Comparison of ENCODE assay signal across 8 cellular contexts in the genomic region with DNA sequence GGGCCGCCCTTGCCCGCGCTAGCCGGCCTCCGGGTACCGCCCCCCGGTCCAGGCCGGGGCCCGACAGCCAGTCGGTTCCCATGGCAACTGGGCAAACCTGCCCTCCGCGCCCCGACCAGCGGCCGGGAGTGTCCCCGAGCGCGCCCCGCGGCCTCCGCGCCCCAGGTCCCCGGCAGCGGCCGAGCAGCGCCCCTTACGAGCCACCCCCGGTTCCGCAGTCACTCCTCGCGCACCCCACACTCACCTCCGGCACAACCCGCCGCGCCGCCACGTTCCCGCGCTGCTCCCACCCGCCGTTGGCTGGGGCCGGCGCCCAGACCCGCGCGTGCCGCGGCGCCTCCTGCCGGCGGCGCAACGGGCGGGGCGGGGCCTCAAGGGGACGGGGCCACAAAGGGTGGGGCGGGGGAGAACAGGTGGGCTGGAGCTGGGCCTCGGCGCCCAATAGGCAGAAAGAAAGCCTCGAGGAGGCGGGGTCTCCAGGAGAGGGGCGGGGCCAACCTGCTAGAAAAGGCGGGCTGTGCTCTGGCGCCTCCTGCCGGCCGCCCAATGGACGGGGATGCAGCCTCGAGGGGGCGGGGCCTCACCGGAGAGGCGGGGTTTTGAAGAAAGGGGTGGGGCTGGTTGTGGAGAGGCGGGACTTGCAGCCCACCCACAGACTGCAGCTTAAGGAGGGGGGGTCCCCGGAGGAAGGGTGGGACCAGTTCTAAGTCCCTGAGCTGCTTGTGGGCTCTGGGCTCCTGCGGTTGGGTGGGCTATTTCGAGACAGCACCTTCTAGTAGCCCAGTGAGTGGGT. TPM values are rescaled to one million over a fixed set of nuclear protein-coding genes. Genes with fewer than 3 reads are reported as not detected.
DNase-seq lines count a peak whose midpoint lies in the region; ATAC-seq lines count a peak whose summit lies in the region.

A gene with protein sequence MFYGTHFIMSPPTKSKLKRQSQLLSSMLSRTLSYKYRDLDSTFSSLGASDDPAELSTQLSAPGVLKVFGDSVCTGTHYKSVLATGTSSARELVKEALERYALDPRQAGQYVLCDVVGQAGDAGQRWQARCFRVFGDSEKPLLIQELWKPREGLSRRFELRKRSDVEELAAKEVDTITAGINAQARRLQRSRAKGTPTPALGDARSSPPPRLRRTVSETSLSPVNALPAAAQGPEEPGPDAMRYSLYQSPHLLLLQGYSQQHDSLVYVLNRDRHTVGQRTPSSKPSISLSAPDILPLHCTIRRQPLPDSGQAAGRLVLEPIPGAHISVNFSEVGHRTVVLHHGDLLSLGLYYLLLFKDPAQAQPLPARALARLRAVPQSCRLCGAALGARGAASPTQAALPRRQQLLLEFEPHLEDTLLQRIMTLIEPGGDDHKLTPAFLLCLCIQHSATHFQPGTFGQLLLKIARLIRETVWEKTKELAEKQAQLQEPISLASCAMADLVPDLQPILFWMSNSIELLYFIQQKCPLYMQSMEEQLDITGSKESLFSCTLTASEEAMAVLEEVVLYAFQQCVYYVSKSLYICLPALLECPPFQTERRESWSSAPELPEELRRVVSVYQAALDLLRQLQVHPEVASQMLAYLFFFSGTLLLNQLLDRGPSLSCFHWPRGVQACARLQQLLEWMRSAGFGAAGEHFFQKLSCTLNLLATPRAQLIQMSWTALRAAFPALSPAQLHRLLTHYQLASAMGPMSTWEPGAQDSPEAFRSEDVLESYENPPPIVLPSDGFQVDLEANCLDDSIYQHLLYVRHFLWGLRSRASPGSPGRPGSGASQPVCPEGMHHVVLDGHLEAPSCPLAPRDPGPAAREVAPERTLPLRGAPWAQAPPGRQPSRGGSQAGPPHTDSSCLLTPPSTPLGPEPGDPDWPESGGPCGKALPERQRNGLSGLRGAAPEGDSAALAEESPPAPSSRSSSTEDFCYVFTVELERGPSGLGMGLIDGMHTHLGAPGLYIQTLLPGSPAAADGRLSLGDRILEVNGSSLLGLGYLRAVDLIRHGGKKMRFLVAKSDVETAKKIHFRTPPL (minus strand): TSS at position 365 of the 793 bp plus-strand sequence. CDS start 5,577 bp downstream, outside the sequence.

- H3K4me3 ChIP-seq in GM08714 (ENCODE audit: low read length): peak within 1 kb of the TSS; percentile 29; the same call in 1 of the 2 replicates

- DNase-seq in NCI-H2227 treated with DMSO at 0.1 percent for 48 hours (lab: John Stamatoyannopoulos, UW): peak; percentile 80
- DNase-seq in activated CD4-positive, alpha-beta T cell treated with anti-CD3 and anti-CD28 coated beads, Interleukin-2, amount 10 ng/mL, durations not matched to agents 7 days and 5 days: peak; percentile 89
- DNase-seq in left colon: peak; percentile 87 to 90
- peak; percentile 72 to 88 for DNase-seq in stimulated activated CD4-positive, alpha-beta T cell treated with anti-CD3 and anti-CD28 coated beads, Interleukin-1b, Interleukin-23, amount 100 ng/mL, for 4 hours (ENCODE audit: low read depth in 2 of 2)

- intact Hi-C loops in left colon (cut with DNase I, micrococcal nuclease): no loop called here

- peaks cover 12% of the 10 kb centered on the region for H3K4me1 Mint-ChIP-seq in activated CD4-positive, alpha-beta T cell treated with anti-CD3 and anti-CD28 coated beads, Interleukin-2, amount 10 ng/mL, durations not matched to agents 7 days and 5 days

- H3K4me3 Mint-ChIP-seq in activated CD4-positive, alpha-beta T cell treated with anti-CD3 and anti-CD28 coated beads, Interleukin-2, amount 10 ng/mL, durations not matched to agents 7 days and 5 days: peak within 1 kb of the TSS; percentile 51

- POLR2A ChIA-PET in activated CD4-positive, alpha-beta T cell treated with anti-CD3 and anti-CD28 coated beads, Interleukin-2, amount 10 ng/mL, durations not matched to agents 7 days and 5 days (lab: Charles Lee): no interaction called here

- ATAC-seq in HG03039 (IDR thresholded peaks at IDR 0.05; ENCODE audit: unreplicated experiment) (peak; percentile 59), left colon (peak; percentile 99), GM18868 (IDR thresholded peaks at IDR 0.05; ENCODE audit: unreplicated experiment) (no peak)

- peaks cover 25% of the 10 kb centered on the region for H3K27me3 Mint-ChIP-seq in activated CD4-positive, alpha-beta T cell treated with anti-CD3 and anti-CD28 coated beads, Interleukin-2, amount 10 ng/mL, durations not matched to agents 7 days and 5 days

- H3K27ac Mint-ChIP-seq in activated CD4-positive, alpha-beta T cell treated with anti-CD3 and anti-CD28 coated beads, Interleukin-2, amount 10 ng/mL, durations not matched to agents 7 days and 5 days: no peak within 1 kb of the TSS

- CTCF ChIA-PET in activated CD4-positive, alpha-beta T cell treated with anti-CD3 and anti-CD28 coated beads, Interleukin-2, amount 10 ng/mL, durations not matched to agents 7 days and 5 days (lab: Charles Lee): interaction anchor here (0.5 to 1.5 kb wide), 9 partner anchors 9 to 489 kb away, joined by 3 to 8 read pairs (median 4); no protein-coding TSS in a partner anchor

- no peaks in the 10 kb centered on the region for H3K36me3 Mint-ChIP-seq in activated CD4-positive, alpha-beta T cell treated with anti-CD3 and anti-CD28 coated beads, Interleukin-2, amount 10 ng/mL, durations not matched to agents 7 days and 5 days (ENCODE audit: low read depth)

- no peaks in the 10 kb centered on the region for H3K9me3 Mint-ChIP-seq in activated CD4-positive, alpha-beta T cell treated with anti-CD3 and anti-CD28 coated beads, Interleukin-2, amount 10 ng/mL, durations not matched to agents 7 days and 5 days

- peak within 1 kb of the TSS; percentile 67 for H3K27ac ChIP-seq in cingulate gyrus (ENCODE audit: low read depth, low read length)

RNA-seq across cellular contexts. Expression of the gene that starts here (rescaled TPM):
- under 1 TPM; 0.37 to 0.84 TPM for total RNA-seq in activated CD4-positive, alpha-beta T cell treated with anti-CD3 and anti-CD28 coated beads, Interleukin-2, amount 10 ng/mL, durations not matched to agents 7 days and 5 days
- 1 to 10 TPM; 1.4 to 1.9 TPM for total RNA-seq in left colon

Comparison
In these comparisons a context has a peak if more than half of its experiments do, and no peak if none do; other contexts are left out.
1. Peak in DNase-seq in activated CD4-positive, alpha-beta T cell treated with anti-CD3 and anti-CD28 coated beads, Interleukin-2, amount 10 ng/mL, durations not matched to agents 7 days and 5 days; RNA of the gene not detected or under 1 TPM.